In the genomic region with DNA sequence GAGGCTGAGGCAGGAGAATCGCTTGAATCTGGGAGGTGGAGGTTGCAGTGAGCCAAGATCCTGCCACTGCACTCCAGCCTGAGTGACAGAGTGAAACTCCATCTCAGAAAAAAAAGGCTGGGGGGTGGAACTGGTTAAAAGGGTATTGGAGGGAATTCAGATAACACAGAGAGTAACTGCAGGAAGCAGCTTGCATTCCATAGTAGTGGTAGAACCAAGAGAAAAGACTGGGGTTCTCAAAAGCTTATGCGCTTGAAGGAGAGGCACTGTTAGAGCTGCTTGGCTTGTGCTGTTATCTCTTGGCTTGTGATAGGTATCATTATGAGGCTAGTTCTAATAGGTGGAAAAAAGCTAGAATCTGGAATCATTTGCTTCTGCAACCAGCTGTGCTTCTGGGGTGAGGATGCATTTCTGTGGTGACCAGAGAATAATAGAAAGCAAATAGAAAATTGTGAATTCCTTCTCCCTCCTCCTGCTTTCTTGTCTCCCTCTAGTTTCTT, we compare ENCODE assay signal across 26 cellular contexts.
DNase-seq lines count a peak whose midpoint lies in the region; ATAC-seq and TF ChIP-seq lines count a peak whose summit lies in the region.
"Had no signal": no experiment of that assay in that cellular context is flagged by ENCODE, and none has a peak within 500 bp of the region (broad histone marks: within the 10 kb centered on the region; RNA-seq: fewer than 3 reads in every experiment).

No MANE protein-coding gene starts in this region.

- H3K27ac ChIP-seq in esophagus muscularis mucosa (replicated peaks in 1 of 4), result no peak overlapping the region
- H3K27ac ChIP-seq in SK-N-SH (ENCODE audit: low read depth in 2 of 2, low read length in 1 of 2), result no peak overlapping the region
- H3K27ac ChIP-seq: PC-9, SJSA1 had no signal

- H3K27me3 Mint-ChIP-seq in WTC11 (ENCODE audit: low read depth) (no peaks in the 10 kb centered on the region), osteocyte (ENCODE audit: unreplicated experiment) (peaks cover 9% of the 10 kb centered on the region)

- H3K4me3 ChIP-seq in esophagus muscularis mucosa (no peak overlapping the region), SK-N-SH (ENCODE audit: low read depth in 2 of 2, low read length in 1 of 2) (no peak overlapping the region)
- H3K4me3 ChIP-seq: K562, PC-9, SJSA1 had no signal

- POLR2A ChIA-PET in WTC11 (lab: Charles Lee), result no interaction called here
- POLR2A ChIA-PET in SK-N-SH (lab: Yijun Ruan, JAX), result no interaction called here

- H3K4me1 Mint-ChIP-seq in WTC11 (no peaks in the 10 kb centered on the region), osteocyte (ENCODE audit: unreplicated experiment) (no peaks in the 10 kb centered on the region)
- H3K4me1 Mint-ChIP-seq: H9 had no signal

- H3K4me3 Mint-ChIP-seq in WTC11 (no peak overlapping the region), osteocyte (ENCODE audit: unreplicated experiment) (no peak overlapping the region)
- H3K4me3 Mint-ChIP-seq: H9, HFFc6 had no signal

- H3K36me3 Mint-ChIP-seq in WTC11 (no peaks in the 10 kb centered on the region), osteocyte (ENCODE audit: unreplicated experiment) (no peaks in the 10 kb centered on the region)

- intact Hi-C loops in esophagus muscularis mucosa (cut with DNase I), result no loop called here

- no peak for TF ChIP-seq RAD21 in SK-N-SH (IDR thresholded peaks at IDR 0.05; ENCODE audit: low read length)

- no peak overlapping the region for H3K4me2 ChIP-seq in SK-N-SH
- H3K4me2 ChIP-seq: PC-9 had no signal

- H3K27ac Mint-ChIP-seq in WTC11, result no peak overlapping the region
- no peak overlapping the region for H3K27ac Mint-ChIP-seq in osteocyte (ENCODE audit: unreplicated experiment)
- H3K27ac Mint-ChIP-seq: H9, HFFc6 had no signal

- H3K79me2 ChIP-seq in SK-N-SH (ENCODE audit: insufficient read depth), result no peaks in the 10 kb centered on the region; the same call in 1 of the 2 replicates

- no peaks in the 10 kb centered on the region for H3F3A ChIP-seq in SK-N-SH (replicated peaks; ENCODE audit: insufficient read depth)

- H3K36me3 ChIP-seq in esophagus muscularis mucosa (no peaks in the 10 kb centered on the region), SK-N-SH (replicated peaks in 1 of 2; ENCODE audit: control insufficient read depth in 1 of 2, insufficient read depth in 2 of 2, low read length in 1 of 2) (no peaks in the 10 kb centered on the region)
- H3K36me3 ChIP-seq: BE2C, SJSA1 had no signal

- H3K9me3 ChIP-seq in esophagus muscularis mucosa (no peaks in the 10 kb centered on the region), SK-N-SH (no peaks in the 10 kb centered on the region)
- H3K9me3 ChIP-seq: BE2C, SJSA1 had no signal

- CTCF ChIA-PET in WTC11 (lab: Charles Lee) (interaction anchor here (1.0 to 1.1 kb wide), 2 partner anchors 61 to 201 kb away, joined by 3 read pairs; no protein-coding TSS in a partner anchor), SK-N-SH (lab: Yijun Ruan, JAX) (interaction anchor here (0.6 to 0.8 kb wide), 3 partner anchors 10 to 228 kb away, joined by 3 to 4 read pairs (median 3); no protein-coding TSS in a partner anchor)

- TF ChIP-seq POLR2A in esophagus muscularis mucosa (IDR thresholded peaks at IDR 0.05; ENCODE audit: low read depth), result no peak

- peak; percentile 68 for ATAC-seq in WTC11
- ATAC-seq: K562, Right ventricle myocardium inferior had no signal

- no peak overlapping the region for H2AFZ ChIP-seq in SK-N-SH (ENCODE audit: low read depth)
- H2AFZ ChIP-seq: PC-9 had no signal

- no peaks in the 10 kb centered on the region for H3K9me2 ChIP-seq in SK-N-SH

- H3K9me3 Mint-ChIP-seq in WTC11, result peaks cover 15% of the 10 kb centered on the region
- no peaks in the 10 kb centered on the region for H3K9me3 Mint-ChIP-seq in osteocyte (ENCODE audit: unreplicated experiment)
- H3K9me3 Mint-ChIP-seq: H9, HFFc6 had no signal

- TF ChIP-seq CTCF in WTC11 (IDR thresholded peaks at IDR 0.05), result no peak
- no peak for TF ChIP-seq CTCF in esophagus muscularis mucosa (IDR thresholded peaks at IDR 0.05)
- no peak for TF ChIP-seq CTCF in SK-N-SH (IDR thresholded peaks at IDR 0.05)
- TF ChIP-seq CTCF in osteocyte (IDR thresholded peaks at IDR 0.05), result no peak

- WGBS in esophagus muscularis mucosa, result 82% methylated on average over 2 of the region's 2 CpGs
- WGBS in SK-N-SH (ENCODE audit: low lambda C conversion rate), result 83% methylated on average over 2 of the region's 2 CpGs

- H3K4me1 ChIP-seq in esophagus muscularis mucosa (no peaks in the 10 kb centered on the region), SK-N-SH (ENCODE audit: control insufficient read depth in 1 of 2, insufficient read depth in 2 of 2, low read depth in 1 of 2, low read length in 1 of 2) (no peaks in the 10 kb centered on the region)
- H3K4me1 ChIP-seq: BE2C had no signal

- peaks cover 0 to 4% (median 0%) of the 10 kb centered on the region in 4 donors for H3K27me3 ChIP-seq in esophagus muscularis mucosa
- no peaks in the 10 kb centered on the region for H3K27me3 ChIP-seq in SK-N-SH (ENCODE audit: insufficient read depth)
- H3K27me3 ChIP-seq: BE2C, SJSA1 had no signal

- H3K9ac ChIP-seq in SK-N-SH, result no peak overlapping the region

- no peaks in the 10 kb centered on the region for H4K20me1 ChIP-seq in SK-N-SH (ENCODE audit: insufficient read depth)

- DNase-seq in ELF-1 (ENCODE audit: low read depth, low spot score) (peak; percentile 28), WTC11 (ENCODE audit: low spot score) (no peak), esophagus muscularis mucosa (ENCODE audit: extremely low spot score) (peak; percentile 66), myocyte (ENCODE audit: low read depth) (peak; percentile 18), inferior parietal cortex (ENCODE audit: extremely low spot score) (no peak), SK-N-SH (no peak), osteocyte (ENCODE audit: extremely low spot score, unreplicated experiment) (no peak), C1 segment of cervical spinal cord (lab: John Stamatoyannopoulos, UW) (no peak)
- DNase-seq: 8988T, ACHN, BE2C, Calu3, DMS79 treated with DMSO at 0.1 percent for 48 hours, H9, HFFc6, MV-4-11, NCI-H1105, NCI-H1436 treated with DMSO at 0.1 percent for 48 hours, NCI-H1930, NCI-H2107, NCI-H524 treated with DMSO at 0.1 percent for 48 hours, NCI-H774, PC-9 had no signal

- TF ChIP-seq EP300 in esophagus muscularis mucosa (IDR thresholded peaks at IDR 0.05) (no peak), SK-N-SH (IDR thresholded peaks at IDR 0.05; ENCODE audit: borderline replicate concordance in 1 of 2, low read depth in 1 of 2, low read length in 1 of 2) (no peak)

TF ChIP-seq in WTC11, 78 proteins besides CTCF, POLR2A, EP300 and RAD21 (continues in another document):
- TF ChIP-seq, protein P1, sequence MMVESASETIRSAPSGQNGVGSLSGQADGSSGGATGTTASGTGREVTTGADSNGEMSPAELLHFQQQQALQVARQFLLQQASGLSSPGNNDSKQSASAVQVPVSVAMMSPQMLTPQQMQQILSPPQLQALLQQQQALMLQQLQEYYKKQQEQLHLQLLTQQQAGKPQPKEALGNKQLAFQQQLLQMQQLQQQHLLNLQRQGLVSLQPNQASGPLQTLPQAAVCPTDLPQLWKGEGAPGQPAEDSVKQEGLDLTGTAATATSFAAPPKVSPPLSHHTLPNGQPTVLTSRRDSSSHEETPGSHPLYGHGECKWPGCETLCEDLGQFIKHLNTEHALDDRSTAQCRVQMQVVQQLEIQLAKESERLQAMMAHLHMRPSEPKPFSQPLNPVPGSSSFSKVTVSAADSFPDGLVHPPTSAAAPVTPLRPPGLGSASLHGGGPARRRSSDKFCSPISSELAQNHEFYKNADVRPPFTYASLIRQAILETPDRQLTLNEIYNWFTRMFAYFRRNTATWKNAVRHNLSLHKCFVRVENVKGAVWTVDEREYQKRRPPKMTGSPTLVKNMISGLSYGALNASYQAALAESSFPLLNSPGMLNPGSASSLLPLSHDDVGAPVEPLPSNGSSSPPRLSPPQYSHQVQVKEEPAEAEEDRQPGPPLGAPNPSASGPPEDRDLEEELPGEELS (CRISPR knock-in tag; IDR thresholded peaks at IDR 0.05), result no peak
- TF ChIP-seq, protein P2, sequence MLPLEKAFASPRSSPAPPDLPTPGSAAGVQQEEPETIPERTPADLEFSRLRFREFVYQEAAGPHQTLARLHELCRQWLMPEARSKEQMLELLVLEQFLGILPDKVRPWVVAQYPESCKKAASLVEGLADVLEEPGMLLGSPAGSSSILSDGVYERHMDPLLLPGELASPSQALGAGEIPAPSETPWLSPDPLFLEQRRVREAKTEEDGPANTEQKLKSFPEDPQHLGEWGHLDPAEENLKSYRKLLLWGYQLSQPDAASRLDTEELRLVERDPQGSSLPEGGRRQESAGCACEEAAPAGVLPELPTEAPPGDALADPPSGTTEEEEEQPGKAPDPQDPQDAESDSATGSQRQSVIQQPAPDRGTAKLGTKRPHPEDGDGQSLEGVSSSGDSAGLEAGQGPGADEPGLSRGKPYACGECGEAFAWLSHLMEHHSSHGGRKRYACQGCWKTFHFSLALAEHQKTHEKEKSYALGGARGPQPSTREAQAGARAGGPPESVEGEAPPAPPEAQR (CRISPR knock-in tag; IDR thresholded peaks at IDR 0.05), result no peak

TF ChIP-seq in SK-N-SH, 30 proteins besides CTCF, POLR2A, EP300 and RAD21 (continues in another document):
- TF ChIP-seq, protein P3, sequence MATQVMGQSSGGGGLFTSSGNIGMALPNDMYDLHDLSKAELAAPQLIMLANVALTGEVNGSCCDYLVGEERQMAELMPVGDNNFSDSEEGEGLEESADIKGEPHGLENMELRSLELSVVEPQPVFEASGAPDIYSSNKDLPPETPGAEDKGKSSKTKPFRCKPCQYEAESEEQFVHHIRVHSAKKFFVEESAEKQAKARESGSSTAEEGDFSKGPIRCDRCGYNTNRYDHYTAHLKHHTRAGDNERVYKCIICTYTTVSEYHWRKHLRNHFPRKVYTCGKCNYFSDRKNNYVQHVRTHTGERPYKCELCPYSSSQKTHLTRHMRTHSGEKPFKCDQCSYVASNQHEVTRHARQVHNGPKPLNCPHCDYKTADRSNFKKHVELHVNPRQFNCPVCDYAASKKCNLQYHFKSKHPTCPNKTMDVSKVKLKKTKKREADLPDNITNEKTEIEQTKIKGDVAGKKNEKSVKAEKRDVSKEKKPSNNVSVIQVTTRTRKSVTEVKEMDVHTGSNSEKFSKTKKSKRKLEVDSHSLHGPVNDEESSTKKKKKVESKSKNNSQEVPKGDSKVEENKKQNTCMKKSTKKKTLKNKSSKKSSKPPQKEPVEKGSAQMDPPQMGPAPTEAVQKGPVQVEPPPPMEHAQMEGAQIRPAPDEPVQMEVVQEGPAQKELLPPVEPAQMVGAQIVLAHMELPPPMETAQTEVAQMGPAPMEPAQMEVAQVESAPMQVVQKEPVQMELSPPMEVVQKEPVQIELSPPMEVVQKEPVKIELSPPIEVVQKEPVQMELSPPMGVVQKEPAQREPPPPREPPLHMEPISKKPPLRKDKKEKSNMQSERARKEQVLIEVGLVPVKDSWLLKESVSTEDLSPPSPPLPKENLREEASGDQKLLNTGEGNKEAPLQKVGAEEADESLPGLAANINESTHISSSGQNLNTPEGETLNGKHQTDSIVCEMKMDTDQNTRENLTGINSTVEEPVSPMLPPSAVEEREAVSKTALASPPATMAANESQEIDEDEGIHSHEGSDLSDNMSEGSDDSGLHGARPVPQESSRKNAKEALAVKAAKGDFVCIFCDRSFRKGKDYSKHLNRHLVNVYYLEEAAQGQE (IDR thresholded peaks at IDR 0.05; ENCODE audit: low read depth, low read length), result no peak
- TF ChIP-seq GATA2 (CRISPR knock-in tag; IDR thresholded peaks at IDR 0.05), result no peak
- no peak for TF ChIP-seq NRF1 (IDR thresholded peaks at IDR 0.05; ENCODE audit: low read depth, low read length)

Comparison
In these comparisons a context has a peak if more than half of its experiments do, and no peak if none do; other contexts are left out.
1. DNase-seq: peak in ELF-1 (single experiment), esophagus muscularis mucosa (single experiment) and myocyte (single experiment); none in WTC11 (single experiment), inferior parietal cortex (single experiment), SK-N-SH (single experiment), osteocyte (single experiment) and C1 segment of cervical spinal cord (0 of 14).